Comparison of ENCODE assay signal across 8 cellular contexts in genomic region chr7:137606061-137606674, GRCh38.
DNase-seq lines count a peak whose midpoint lies in the region; TF ChIP-seq lines count a peak whose summit lies in the region.

No MANE protein-coding gene starts in this region.

- peak; percentile 83 for TF ChIP-seq CTCF in neural crest cell (conservative IDR thresholded peaks at IDR 0.05)

- H3K4me3 Mint-ChIP-seq in neural crest cell, result no peak overlapping the region

- no peak overlapping the region for H3K27ac Mint-ChIP-seq in neural crest cell (ENCODE audit: unreplicated experiment)

- no peaks in the 10 kb centered on the region for H3K36me3 Mint-ChIP-seq in neural crest cell (ENCODE audit: low read depth)

- no peaks in the 10 kb centered on the region for H3K27me3 Mint-ChIP-seq in neural crest cell (ENCODE audit: low read depth)

- peaks cover 11% of the 10 kb centered on the region for H3K4me1 Mint-ChIP-seq in neural crest cell

- H3K9me3 Mint-ChIP-seq in neural crest cell, result no peaks in the 10 kb centered on the region

- DNase-seq in NCI-H748 (lab: John Stamatoyannopoulos, UW; ENCODE audit: unreplicated experiment) (peak; percentile 60), NCI-H748 treated with DMSO at 0.1 percent for 48 hours (lab: John Stamatoyannopoulos, UW) (no peak), NCI-H2107 (lab: John Stamatoyannopoulos, UW) (peak; percentile 40), cerebellar cortex (ENCODE audit: low spot score) (peak; percentile 72), neural crest cell (ENCODE audit: low read depth, low spot score) (no peak), activated T-cell treated with anti-CD3 and anti-CD28 coated beads for 4 hours (no peak), HK-2 (ENCODE audit: unreplicated experiment) (no peak), cortex of kidney (lab: John Stamatoyannopoulos, UW) (no peak)

Comparison
In these comparisons a context has a peak if more than half of its experiments do, and no peak if none do; other contexts are left out.
1. DNase-seq: peak in NCI-H748 (single experiment), NCI-H2107 (single experiment) and cerebellar cortex (single experiment); none in NCI-H748 treated with DMSO at 0.1 percent for 48 hours (single experiment), neural crest cell (single experiment), activated T-cell treated with anti-CD3 and anti-CD28 coated beads for 4 hours (single experiment), HK-2 (single experiment) and cortex of kidney (single experiment).